In genomic region chr9:128361981-128362646, GRCh38 we compare ENCODE assay signal across 8 cellular contexts. TPM values are rescaled to one million over a fixed set of nuclear protein-coding genes. Genes with fewer than 3 reads are reported as not detected.
DNase-seq lines count a peak whose midpoint lies in the region; ATAC-seq and TF ChIP-seq lines count a peak whose summit lies in the region.

No MANE protein-coding gene starts in this region.

- peaks cover 2% of the 10 kb centered on the region for H3K36me3 Mint-ChIP-seq in IgD-negative memory B cell
- H3K36me3 Mint-ChIP-seq in naive thymus-derived CD4-positive, alpha-beta T cell, result no peaks in the 10 kb centered on the region

- peak; percentile 71 for ATAC-seq in GM19372 (IDR thresholded peaks at IDR 0.05; ENCODE audit: low read depth, unreplicated experiment)
- ATAC-seq in naive thymus-derived CD4-positive, alpha-beta T cell, result peak; percentile 94

- H3K4me1 Mint-ChIP-seq in IgD-negative memory B cell, result peaks cover 0 to 4% (median 2%) of the 10 kb centered on the region in 3 donors
- peaks cover 0 to 22% (median 6%) of the 10 kb centered on the region in 7 donors for H3K4me1 Mint-ChIP-seq in naive thymus-derived CD4-positive, alpha-beta T cell

- peak; percentile 94 for TF ChIP-seq CTCF in BJ (IDR thresholded peaks at IDR 0.05; ENCODE audit: insufficient read depth, low read depth, low read length)

- H3K9me3 ChIP-seq in naive thymus-derived CD4-positive, alpha-beta T cell (ENCODE audit: control insufficient read depth in 2 of 3, low read length in 3 of 3), result no peaks in the 10 kb centered on the region

- H3K27me3 ChIP-seq in BJ (ENCODE audit: control insufficient read depth, insufficient read depth, low read length), result no peaks in the 10 kb centered on the region
- H3K27me3 ChIP-seq in naive thymus-derived CD4-positive, alpha-beta T cell (ENCODE audit: control insufficient read depth in 2 of 2, insufficient read depth in 2 of 2, low read length in 2 of 2), result no peaks in the 10 kb centered on the region

- no peaks in the 10 kb centered on the region for H3K36me3 ChIP-seq in BJ (ENCODE audit: control insufficient read depth, insufficient read depth, low read length)
- H3K36me3 ChIP-seq in naive thymus-derived CD4-positive, alpha-beta T cell (ENCODE audit: control insufficient read depth in 2 of 3, insufficient read depth in 3 of 3, low read length in 3 of 3), result no peaks in the 10 kb centered on the region

- H3K4me3 ChIP-seq in BJ (ENCODE audit: low read depth, low read length), result peak overlapping the region; percentile 21
- H3K4me3 ChIP-seq in naive thymus-derived CD4-positive, alpha-beta T cell (ENCODE audit: low read length), result peak overlapping the region; percentile 61

- CTCF ChIA-PET in BJ (lab: Yijun Ruan, JAX), result interaction anchor here (0.6 to 9.0 kb wide), 34 partner anchors 9 to 274 kb away, joined by 3 to 108 read pairs (median 4); partner anchors contain the start of genes CERCAM and URM1
- CTCF ChIA-PET in naive thymus-derived CD4-positive, alpha-beta T cell (lab: Charles Lee), result interaction anchor here (0.5 to 4.0 kb wide), 9 partner anchors 9 to 143 kb away, joined by 3 to 23 read pairs (median 3); partner anchors contain the start of genes CERCAM and URM1

- POLR2A ChIA-PET in BJ (lab: Charles Lee), result interaction anchor here (1.4 to 1.7 kb wide), 2 partner anchors 9 to 171 kb away, joined by 4 to 6 read pairs; partner anchors contain the start of gene URM1
- POLR2A ChIA-PET in naive thymus-derived CD4-positive, alpha-beta T cell (lab: Charles Lee), result interaction anchor here (0.7 to 3.7 kb wide), 5 partner anchors 8 to 225 kb away, joined by 3 to 28 read pairs (median 3); partner anchors contain the start of genes GOLGA2, SWI5 and URM1

- no peaks in the 10 kb centered on the region for H3K9me3 Mint-ChIP-seq in IgD-negative memory B cell
- no peaks in the 10 kb centered on the region for H3K9me3 Mint-ChIP-seq in naive thymus-derived CD4-positive, alpha-beta T cell

- DNase-seq in BJ (ENCODE audit: low read depth) (peak; percentile 42), activated T-helper 1 cell treated with Interleukin-2 at 50 U/mL for 16 hours (ENCODE audit: low read depth) (peak; percentile 41), fibroblast of gingiva (ENCODE audit: low read depth) (peak; percentile 75)
- DNase-seq in naive thymus-derived CD4-positive, alpha-beta T cell, result peak; percentile 48 to 69 (median 64)
- DNase-seq in stimulated activated naive CD4-positive, alpha-beta T cell (lab: John Stamatoyannopoulos, UW), result peak; percentile 46 to 74 (median 65)

- intact Hi-C loops in naive thymus-derived CD4-positive, alpha-beta T cell (cut with micrococcal nuclease), result loop anchor here (1.0 to 10.0 kb wide), 10 partner anchors 9 to 523 kb away; partner anchors contain the start of genes URM1 (in 2 of the 2), CERCAM (in 1 of the 2), COQ4 (in 1 of the 2) and GLE1 (in 1 of the 2)

- peak overlapping the region; percentile 48 for H3K27ac ChIP-seq in naive thymus-derived CD4-positive, alpha-beta T cell (ENCODE audit: low read depth, low read length)

- H3K27me3 Mint-ChIP-seq in IgD-negative memory B cell, result peaks cover 3% of the 10 kb centered on the region
- no peaks in the 10 kb centered on the region for H3K27me3 Mint-ChIP-seq in naive thymus-derived CD4-positive, alpha-beta T cell

- H3K27ac Mint-ChIP-seq in IgD-negative memory B cell, result no peak overlapping the region
- H3K27ac Mint-ChIP-seq in naive thymus-derived CD4-positive, alpha-beta T cell, result peak overlapping the region in 6 of 9 donors; percentile 57 to 81 (median 74)

- H3K4me3 Mint-ChIP-seq in IgD-negative memory B cell, result peak overlapping the region; percentile 62 to 91 (median 74)
- H3K4me3 Mint-ChIP-seq in naive thymus-derived CD4-positive, alpha-beta T cell, result peak overlapping the region; percentile 68 to 92 (median 87)

- peaks cover 5 to 9% of the 10 kb centered on the region in 2 donors for H3K4me1 ChIP-seq in naive thymus-derived CD4-positive, alpha-beta T cell (ENCODE audit: control insufficient read depth in 2 of 2, insufficient read depth in 2 of 2, low read length in 2 of 2)

TF ChIP-seq in PFSK-1, 5 proteins besides CTCF, POLR2A, EP300 and RAD21:
- TF ChIP-seq TAF1 (IDR thresholded peaks at IDR 0.05; ENCODE audit: borderline replicate concordance, insufficient read depth, low read length) (no peak; the same call in 1 of the 2 replicates), REST (IDR thresholded peaks at IDR 0.05; ENCODE audit: insufficient read depth in 1 of 2, low read depth in 2 of 2, low read length in 2 of 2) (no peak), FOXP2 (optimal IDR thresholded peaks at IDR 0.05; ENCODE audit: borderline replicate concordance, extremely low read depth, extremely low read length, insufficient read depth) (peak; percentile 8), SIN3A (IDR thresholded peaks at IDR 0.05; ENCODE audit: borderline replicate concordance, insufficient read depth, low read length) (no peak), POLR2AphosphoS5 (IDR thresholded peaks at IDR 0.05; ENCODE audit: low read depth, low read length) (peak; percentile 57; the same call in 1 of the 2 replicates)

RNA-seq across cellular contexts. Expression of gene URM1, which starts 9.1 kb away (rescaled TPM):
- polyA plus RNA-seq in BJ (2011; rRNA removed), result 68.7 and 95.7 TPM in 2 replicates
- 33.4 and 58.1 TPM in 2 replicates for polyA minus RNA-seq in BJ (2011; rRNA and poly(A)+ RNA removed)
- polyA plus RNA-seq in IgD-negative memory B cell, result 53.9 TPM
- 53.6 TPM for polyA plus RNA-seq in PFSK-1 (2012; ENCODE audit: insufficient read length, low read depth)
- total RNA-seq in naive thymus-derived CD4-positive, alpha-beta T cell, result 10 to 100 TPM; 32.3 to 72.4 (median 47.5) TPM
- polyA plus RNA-seq in naive thymus-derived CD4-positive, alpha-beta T cell, result 10 to 100 TPM; 49.9 to 50.0 TPM

RNA-seq across cellular contexts. Expression of gene SLC27A4, which starts 21.8 kb away (rescaled TPM):
- 9.3 and 15.2 TPM in 2 replicates for polyA plus RNA-seq in BJ (2011; rRNA removed)
- polyA minus RNA-seq in BJ (2011; rRNA and poly(A)+ RNA removed), result 14.3 and 16.7 TPM in 2 replicates
- 6.9 TPM for polyA plus RNA-seq in IgD-negative memory B cell
- polyA plus RNA-seq in PFSK-1 (2012; ENCODE audit: insufficient read length, low read depth), result 38.3 TPM
- 10 to 100 TPM in 4 of 5 experiments, 1 to 10 TPM in 1; 6.4 to 20.1 (median 12.1) TPM for total RNA-seq in naive thymus-derived CD4-positive, alpha-beta T cell
- 1 to 10 TPM; 6.1 to 7.3 TPM for polyA plus RNA-seq in naive thymus-derived CD4-positive, alpha-beta T cell

RNA-seq across cellular contexts. Expression of gene COQ4, which starts 39.5 kb away (rescaled TPM):
- 27.3 and 34.6 TPM in 2 replicates for polyA plus RNA-seq in BJ (2011; rRNA removed)
- polyA minus RNA-seq in BJ (2011; rRNA and poly(A)+ RNA removed), result 20.1 and 24.8 TPM in 2 replicates
- polyA plus RNA-seq in IgD-negative memory B cell, result 36.4 TPM
- 62.8 TPM for polyA plus RNA-seq in PFSK-1 (2012; ENCODE audit: insufficient read length, low read depth)
- 10 to 100 TPM; 32.9 to 47.2 (median 42.4) TPM for total RNA-seq in naive thymus-derived CD4-positive, alpha-beta T cell
- 10 to 100 TPM; 29.6 to 30.3 TPM for polyA plus RNA-seq in naive thymus-derived CD4-positive, alpha-beta T cell

RNA-seq across cellular contexts. Expression of gene TRUB2, which starts 39.9 kb away (rescaled TPM):
- 20.6 and 25.9 TPM in 2 replicates for polyA plus RNA-seq in BJ (2011; rRNA removed)
- polyA minus RNA-seq in BJ (2011; rRNA and poly(A)+ RNA removed), result 14.6 and 29.9 TPM in 2 replicates
- 27.6 TPM for polyA plus RNA-seq in IgD-negative memory B cell
- 33.5 TPM for polyA plus RNA-seq in PFSK-1 (2012; ENCODE audit: insufficient read length, low read depth)
- 10 to 100 TPM; 11.5 to 27.2 (median 21.6) TPM for total RNA-seq in naive thymus-derived CD4-positive, alpha-beta T cell
- polyA plus RNA-seq in naive thymus-derived CD4-positive, alpha-beta T cell, result 10 to 100 TPM; 19.8 to 26.3 TPM

RNA-seq across cellular contexts. Expression of gene CERCAM, which starts 58.5 kb away (rescaled TPM):
- polyA plus RNA-seq in BJ (2011; rRNA removed) (193 and 309 TPM in 2 replicates), IgD-negative memory B cell (0.34 TPM)
- 64.1 and 103 TPM in 2 replicates for polyA minus RNA-seq in BJ (2011; rRNA and poly(A)+ RNA removed)
- polyA plus RNA-seq in PFSK-1 (2012; ENCODE audit: insufficient read length, low read depth), result 91.1 TPM
- total RNA-seq in naive thymus-derived CD4-positive, alpha-beta T cell, result 1 to 10 TPM in 1 of 5 experiments, under 1 TPM in 4; 0.19 to 2.2 (median 0.77) TPM
- under 1 TPM; 0.15 to 0.54 TPM for polyA plus RNA-seq in naive thymus-derived CD4-positive, alpha-beta T cell

Comparison
In these comparisons a context has a peak if more than half of its experiments do, and no peak if none do; other contexts are left out.
1. Peak in every context shown above with its lines: DNase-seq, ATAC-seq, H3K4me3 ChIP-seq and H3K27ac ChIP-seq.
2. H3K27ac Mint-ChIP-seq: peak in naive thymus-derived CD4-positive, alpha-beta T cell (6 of 9); none in IgD-negative memory B cell (0 of 3).